ENCODE assay signal across 1 cellular context in genomic region chr19:4795400-4795799, GRCh38.
TF ChIP-seq lines count a peak whose summit lies in the region.

No MANE protein-coding gene starts in this region.

TF ChIP-seq in IMR-90, 13 proteins besides CTCF, POLR2A, EP300 and RAD21:
- TF ChIP-seq MAFK (IDR thresholded peaks at IDR 0.05; ENCODE audit: low read depth, low read length) (no peak), USF2 (IDR thresholded peaks at IDR 0.05; ENCODE audit: low read depth, low read length) (no peak), ELK1 (IDR thresholded peaks at IDR 0.05; ENCODE audit: borderline replicate concordance, low read depth, low read length) (no peak), CEBPB (IDR thresholded peaks at IDR 0.05; ENCODE audit: low read depth, low read length) (no peak), NFE2L2 (IDR thresholded peaks at IDR 0.05; ENCODE audit: low read depth, low read length) (no peak), MXI1 (IDR thresholded peaks at IDR 0.05; ENCODE audit: borderline replicate concordance, low read depth, low read length) (no peak)
